In genomic region chr13:97321101-97321500, GRCh38 we compare ENCODE assay signal across 18 cellular contexts.
DNase-seq lines count a peak whose midpoint lies in the region; ATAC-seq, FAIRE-seq and TF ChIP-seq lines count a peak whose summit lies in the region.
"Had no signal": no experiment of that assay in that cellular context is flagged by ENCODE, and none has a peak within 500 bp of the region (broad histone marks: within the 10 kb centered on the region; RNA-seq: fewer than 3 reads in every experiment).

No MANE protein-coding gene starts in this region.

- H4K20me1 ChIP-seq in IMR-90 (ENCODE audit: insufficient read depth, low read length): peaks cover 35% of the 10 kb centered on the region

- H3K14ac ChIP-seq in IMR-90 (replicated peaks; ENCODE audit: low read depth, low read length): 0 out of 2 replicates have a peak overlapping the region, but pooled peaks have one; percentile 22

- dilution Hi-C loops in IMR-90 (cut with HindIII; ENCODE audit: low sequenced_read_pairs, unreplicated experiment): no loop called here

- H3K27me3 ChIP-seq in A673 (replicated peaks; ENCODE audit: insufficient read depth, low read depth, low read length, poor library complexity) (no peaks in the 10 kb centered on the region), IMR-90 (ENCODE audit: control insufficient read depth, insufficient read depth, low read length) (no peaks in the 10 kb centered on the region), endodermal cell (ENCODE audit: control insufficient read depth, insufficient read depth, low read length, poor library complexity, severe bottlenecking) (no peaks in the 10 kb centered on the region), sigmoid colon (no peaks in the 10 kb centered on the region)
- H3K27me3 ChIP-seq in CD8-positive, alpha-beta T cell (ENCODE audit: insufficient read depth, low read length): no peaks in the 10 kb centered on the region
- H3K27me3 ChIP-seq: BE2C had no signal

- no TSS peak for BruUV-seq in A673 (replicated peaks; lab: Mats Ljungman, UMichigan)
- BruUV-seq in IMR-90 (replicated peaks; lab: Mats Ljungman, UMichigan): no TSS peak

- CTCF ChIA-PET in A673 (lab: Charles Lee): no interaction called here
- CTCF ChIA-PET in IMR-90 (lab: Yijun Ruan, JAX): no interaction called here
- CTCF ChIA-PET in CD8-positive, alpha-beta T cell (lab: Charles Lee): no interaction called here

- POLR2A ChIA-PET in A673 (lab: Charles Lee; ENCODE audit: low non-redundant PET) (no interaction called here), IMR-90 (lab: Charles Lee; ENCODE audit: unreplicated experiment) (no interaction called here)
- POLR2A ChIA-PET in CD8-positive, alpha-beta T cell (lab: Charles Lee): interaction anchor here (1.3 kb wide), 1 partner anchor 91 kb away, joined by 4 read pairs; no protein-coding TSS in a partner anchor

- no peak overlapping the region for H3K27ac Mint-ChIP-seq in endodermal cell
- no peak overlapping the region for H3K27ac Mint-ChIP-seq in CD8-positive, alpha-beta T cell
- H3K27ac Mint-ChIP-seq: CD4-positive, alpha-beta memory T cell had no signal

- TF ChIP-seq POLR2A in IMR-90 (IDR thresholded peaks at IDR 0.05; ENCODE audit: low read depth, low read length) (no peak), sigmoid colon (IDR thresholded peaks at IDR 0.05) (no peak), GM12891 (IDR thresholded peaks at IDR 0.05; ENCODE audit: low read depth, low read length) (no peak)

- TF ChIP-seq EP300 in sigmoid colon (IDR thresholded peaks at IDR 0.05): no peak

- no peak for TF ChIP-seq RAD21 in IMR-90 (IDR thresholded peaks at IDR 0.05; ENCODE audit: low read length)

- H2AK9ac ChIP-seq in IMR-90 (replicated peaks; ENCODE audit: low read depth, low read length, poor library complexity): no peak overlapping the region

- no peaks in the 10 kb centered on the region for H3K4me1 Mint-ChIP-seq in endodermal cell
- peaks cover 42% of the 10 kb centered on the region for H3K4me1 Mint-ChIP-seq in CD8-positive, alpha-beta T cell (ENCODE audit: low read depth)

- H3K4me2 ChIP-seq in IMR-90 (ENCODE audit: low read depth, low read length): no peak overlapping the region

- H2BK120ac ChIP-seq in IMR-90 (ENCODE audit: low read depth, low read length): peak overlapping the region; percentile 33; the same call in 1 of the 2 replicates

- no peaks in the 10 kb centered on the region for H3K9me3 ChIP-seq in A673 (ENCODE audit: low read depth, low read length, poor library complexity, severe bottlenecking)
- no peaks in the 10 kb centered on the region for H3K9me3 ChIP-seq in IMR-90 (ENCODE audit: control insufficient read depth, insufficient read depth, low read length)
- no peaks in the 10 kb centered on the region for H3K9me3 ChIP-seq in endodermal cell (ENCODE audit: control insufficient read depth, low read length)
- H3K9me3 ChIP-seq in sigmoid colon: no peaks in the 10 kb centered on the region
- no peaks in the 10 kb centered on the region for H3K9me3 ChIP-seq in CD8-positive, alpha-beta T cell (ENCODE audit: low read length)
- H3K9me3 ChIP-seq: BE2C had no signal

- in situ Hi-C loops in IMR-90 (cut with MboI; ENCODE audit: low sequenced_read_pairs): no loop called here

- ATAC-seq in IMR-90 (ENCODE audit: low read depth): no peak
- ATAC-seq in CD8-positive, alpha-beta T cell: no peak
- ATAC-seq: PC-3 had no signal

- peaks cover 41% of the 10 kb centered on the region for H3K9me1 ChIP-seq in IMR-90 (ENCODE audit: insufficient read depth, low read length)

- H4K91ac ChIP-seq in IMR-90 (ENCODE audit: insufficient read depth, low read depth, low read length): no peak overlapping the region

- H2AK5ac ChIP-seq in IMR-90 (ENCODE audit: low read depth, low read length): no peak overlapping the region

- H3K36me3 ChIP-seq in A673 (ENCODE audit: insufficient read depth, low read length, poor library complexity, severe bottlenecking) (no peaks in the 10 kb centered on the region), IMR-90 (ENCODE audit: control insufficient read depth, insufficient read depth, low read length) (no peaks in the 10 kb centered on the region; the same call in 1 of the 2 replicates), endodermal cell (ENCODE audit: control insufficient read depth, insufficient read depth, low read length) (no peaks in the 10 kb centered on the region), sigmoid colon (no peaks in the 10 kb centered on the region)
- H3K36me3 ChIP-seq in CD8-positive, alpha-beta T cell (ENCODE audit: insufficient read depth, low read length): no peaks in the 10 kb centered on the region
- H3K36me3 ChIP-seq: BE2C had no signal

- H3K4me1 ChIP-seq in A673 (ENCODE audit: insufficient read depth, low read length, poor library complexity, severe bottlenecking): no peaks in the 10 kb centered on the region
- H3K4me1 ChIP-seq in IMR-90 (ENCODE audit: control insufficient read depth, insufficient read depth, low read length): peaks cover 34% of the 10 kb centered on the region
- H3K4me1 ChIP-seq in endodermal cell (ENCODE audit: control insufficient read depth, insufficient read depth, low read length): no peaks in the 10 kb centered on the region
- H3K4me1 ChIP-seq in sigmoid colon: peaks cover 0 to 94% (median 81%) of the 10 kb centered on the region in 4 donors
- no peaks in the 10 kb centered on the region for H3K4me1 ChIP-seq in CD8-positive, alpha-beta T cell (ENCODE audit: insufficient read depth, low read length)
- H3K4me1 ChIP-seq: BE2C had no signal

- H3K4ac ChIP-seq in IMR-90 (ENCODE audit: low read depth, low read length): peak overlapping the region; percentile 16; the same call in 1 of the 2 replicates

- peaks cover 13% of the 10 kb centered on the region for H3K27me3 Mint-ChIP-seq in endodermal cell (ENCODE audit: insufficient read depth)
- no peaks in the 10 kb centered on the region for H3K27me3 Mint-ChIP-seq in CD8-positive, alpha-beta T cell (ENCODE audit: low read depth)
- H3K27me3 Mint-ChIP-seq: CD4-positive, alpha-beta memory T cell had no signal

- no peaks in the 10 kb centered on the region for H3K9me3 Mint-ChIP-seq in endodermal cell
- no peaks in the 10 kb centered on the region for H3K9me3 Mint-ChIP-seq in CD8-positive, alpha-beta T cell
- H3K9me3 Mint-ChIP-seq: CD4-positive, alpha-beta memory T cell had no signal

- DNase-seq in A673 (ENCODE audit: low spot score): peak; percentile 63
- no peak for DNase-seq in IMR-90
- peak; percentile 63 for DNase-seq in endodermal cell
- DNase-seq in sigmoid colon: no peak
- no peak for DNase-seq in CD8-positive, alpha-beta T cell
- no peak for DNase-seq in DMS 273 treated with DMSO at 0.1 percent for 48 hours (lab: John Stamatoyannopoulos, UW)
- DNase-seq in GM12891 (ENCODE audit: insufficient read length, low spot score): no peak
- DNase-seq: BE2C; CD4-positive, alpha-beta memory T cell; H7; KG1; NCI-H1092; NCI-H1694; NCI-H2107; NCI-H345; NCI-H69; PC-3 had no signal

- no peaks in the 10 kb centered on the region for H3K36me3 Mint-ChIP-seq in endodermal cell (ENCODE audit: low read depth)
- H3K36me3 Mint-ChIP-seq in CD8-positive, alpha-beta T cell: peaks cover 14% of the 10 kb centered on the region

- TF ChIP-seq CTCF in A673 (conservative IDR thresholded peaks at IDR 0.05; ENCODE audit: low read depth, low read length) (no peak), IMR-90 (conservative IDR thresholded peaks at IDR 0.05; ENCODE audit: low read depth, low read length) (no peak), endodermal cell (conservative IDR thresholded peaks at IDR 0.05) (no peak), sigmoid colon (IDR thresholded peaks at IDR 0.05) (no peak)
- TF ChIP-seq CTCF in CD8-positive, alpha-beta T cell (IDR thresholded peaks at IDR 0.05): no peak

- H3K56ac ChIP-seq in IMR-90 (ENCODE audit: extremely low read depth, insufficient read depth, low read length): no peak overlapping the region

- peak overlapping the region in 1 of 2 experiments; percentile 29; a peak in 1 of 4 replicates for H4K8ac ChIP-seq in IMR-90 (ENCODE audit: low read depth in 2 of 2, low read length in 2 of 2)

- intact Hi-C loops in A673 (cut with micrococcal nuclease; ENCODE audit: unreplicated experiment): no loop called here
- intact Hi-C loops in IMR-90 (cut with micrococcal nuclease): no loop called here
- intact Hi-C loops in sigmoid colon (cut with DNase I): no loop called here
- intact Hi-C loops in CD8-positive, alpha-beta T cell (cut with DNase I, micrococcal nuclease): no loop called here

- H3K27ac ChIP-seq in A673 (ENCODE audit: low read depth, low read length, poor library complexity, severe bottlenecking): no peak overlapping the region
- no peak overlapping the region for H3K27ac ChIP-seq in IMR-90 (ENCODE audit: insufficient read depth, low read length)
- no peak overlapping the region for H3K27ac ChIP-seq in endodermal cell (ENCODE audit: low read depth, low read length)
- H3K27ac ChIP-seq in sigmoid colon: peak overlapping the region; percentile 50 to 84 (median 72)
- H3K27ac ChIP-seq in CD8-positive, alpha-beta T cell (ENCODE audit: low read depth, low read length): no peak overlapping the region

- no peak overlapping the region for H3K4me3 Mint-ChIP-seq in endodermal cell
- no peak overlapping the region for H3K4me3 Mint-ChIP-seq in CD8-positive, alpha-beta T cell
- H3K4me3 Mint-ChIP-seq: CD4-positive, alpha-beta memory T cell had no signal

- no peak overlapping the region for H3K4me3 ChIP-seq in A673 (ENCODE audit: low read depth, low read length, poor library complexity, severe bottlenecking)
- H3K4me3 ChIP-seq in IMR-90 (ENCODE audit: insufficient read depth, low read depth, low read length): no peak overlapping the region
- H3K4me3 ChIP-seq in endodermal cell (ENCODE audit: low read length): no peak overlapping the region
- H3K4me3 ChIP-seq in sigmoid colon: no peak overlapping the region
- H3K4me3 ChIP-seq in CD8-positive, alpha-beta T cell (ENCODE audit: low read depth, low read length): no peak overlapping the region

- H3K23ac ChIP-seq in IMR-90 (ENCODE audit: low read depth, low read length): no peak overlapping the region

- H3K79me1 ChIP-seq in IMR-90 (ENCODE audit: low read depth in 1 of 2, low read length in 2 of 2): peaks cover 55 to 85% of the 10 kb centered on the region in 2 experiments

- WGBS in IMR-90 (ENCODE audit: extremely low coverage in 2 of 2, insufficient read length in 1 of 2), 2 experiments: no CpG with 5 or more reads among the region's 2 CpGs
- 73 to 90% methylated on average over 2 of the region's 2 CpGs for WGBS in endodermal cell (ENCODE audit: insufficient coverage in 1 of 2, insufficient read length in 1 of 2), 2 experiments
- WGBS in sigmoid colon, 2 donors: 69 to 73% methylated on average over 2 of the region's 2 CpGs

- H4K5ac ChIP-seq in IMR-90 (ENCODE audit: low read depth, low read length): no peak overlapping the region

- H2BK5ac ChIP-seq in IMR-90 (ENCODE audit: low read depth, low read length, poor library complexity, severe bottlenecking): no peak overlapping the region

- H2AFZ ChIP-seq in IMR-90 (replicated peaks; ENCODE audit: low read length, poor library complexity): no peak overlapping the region

- FAIRE-seq in GM12891 (lab: Jason Lieb, UNC): no peak
- FAIRE-seq: D721Med had no signal

- no peak overlapping the region for H2BK15ac ChIP-seq in IMR-90 (ENCODE audit: low read depth, low read length)

- peak overlapping the region; percentile 9; the same call in 1 of the 2 replicates for H2BK20ac ChIP-seq in IMR-90 (ENCODE audit: low read depth, low read length)

- H3K18ac ChIP-seq in IMR-90 (ENCODE audit: low read depth, low read length): 0 out of 2 replicates have a peak overlapping the region, but pooled peaks have one; percentile 3

- H3K9ac ChIP-seq in IMR-90 (ENCODE audit: low read depth, low read length) (no peak overlapping the region), endodermal cell (ENCODE audit: extremely low read depth, low read length, poor library complexity, severe bottlenecking) (no peak overlapping the region)

Comparison
In these comparisons a context has a peak if more than half of its experiments do, and no peak if none do; other contexts are left out.
1. DNase-seq: peak in A673 (single experiment) and endodermal cell (single experiment); none in IMR-90 (single experiment), sigmoid colon (single experiment), CD8-positive, alpha-beta T cell (0 of 7), DMS 273 treated with DMSO at 0.1 percent for 48 hours (single experiment) and GM12891 (single experiment).
2. H3K27ac ChIP-seq: peak in sigmoid colon (4 of 4); none in A673 (single experiment), IMR-90 (single experiment), endodermal cell (single experiment) and CD8-positive, alpha-beta T cell (single experiment).